ENCODE assay signal across 20 cellular contexts in genomic region chr17:71628306-71628705, GRCh38.
DNase-seq lines count a peak whose midpoint lies in the region; ATAC-seq, FAIRE-seq and TF ChIP-seq lines count a peak whose summit lies in the region.
"Had no signal": no experiment of that assay in that cellular context is flagged by ENCODE, and none has a peak within 500 bp of the region (broad histone marks: within the 10 kb centered on the region; RNA-seq: fewer than 3 reads in every experiment).

No MANE protein-coding gene starts in this region.

- H3K4me3 Mint-ChIP-seq in CD4-positive, alpha-beta T cell: no peak overlapping the region
- H3K4me3 Mint-ChIP-seq: B cell; CD4-positive, alpha-beta memory T cell; T-helper 17 cell had no signal

- no peak for TF ChIP-seq POLR2A in A549 (IDR thresholded peaks at IDR 0.05; ENCODE audit: low read length)

- H3K4me1 Mint-ChIP-seq in CD4-positive, alpha-beta T cell (ENCODE audit: low read depth): no peaks in the 10 kb centered on the region
- H3K4me1 Mint-ChIP-seq: B cell; CD4-positive, alpha-beta memory T cell; T-helper 17 cell had no signal

- H3K4me1 ChIP-seq in A549 (peaks cover 18% of the 10 kb centered on the region), psoas muscle (no peaks in the 10 kb centered on the region)

- no peak overlapping the region for H3K4me3 ChIP-seq in A549
- H3K4me3 ChIP-seq in astrocyte of the spinal cord (ENCODE audit: low read depth, low read length): no peak overlapping the region
- no peak overlapping the region for H3K4me3 ChIP-seq in psoas muscle

- intact Hi-C loops in CD4-positive, alpha-beta T cell (cut with DNase I, micrococcal nuclease): no loop called here
- intact Hi-C loops in psoas muscle (cut with DNase I): no loop called here

- H3K27me3 ChIP-seq in CD4-positive, alpha-beta T cell (ENCODE audit: control insufficient read depth, insufficient read depth, low read length): no peaks in the 10 kb centered on the region
- H3K27me3 ChIP-seq in psoas muscle (ENCODE audit: insufficient read depth in 3 of 3, low read length in 2 of 3): no peaks in the 10 kb centered on the region

- TF ChIP-seq EP300 in A549 (IDR thresholded peaks at IDR 0.05): no peak

- H3K9me3 ChIP-seq in A549 (no peaks in the 10 kb centered on the region; the same call in 2 of the 3 replicates), psoas muscle (no peaks in the 10 kb centered on the region)
- H3K9me3 ChIP-seq in CD4-positive, alpha-beta T cell (ENCODE audit: control insufficient read depth, low read length): no peaks in the 10 kb centered on the region

- TF ChIP-seq RAD21 in A549 (conservative IDR thresholded peaks at IDR 0.05 in 1 of 2, IDR thresholded peaks at IDR 0.05 in 1 of 2): no peak

- DNase-seq in A549 (ENCODE audit: low read depth in 1 of 2, low spot score in 1 of 2) (no peak), EH (ENCODE audit: low read depth) (peak; percentile 38), M059J (ENCODE audit: low read depth) (peak; percentile 76), astrocyte of the spinal cord (ENCODE audit: low read depth, low spot score) (peak; percentile 11), T-helper 1 cell (no peak), psoas muscle (no peak)
- no peak for DNase-seq in CD4-positive, alpha-beta T cell
- DNase-seq: CD4-positive, alpha-beta memory T cell; DMS79; H7; MM.1S; NCI-H1092 treated with DMSO at 0.1 percent for 48 hours; NCI-H1694; NCI-H446 treated with DMSO at 0.1 percent for 48 hours; NCI-H748 treated with DMSO at 0.1 percent for 48 hours; SHP77 treated with DMSO at 0.1 percent for 48 hours; T-helper 17 cell had no signal

- in situ Hi-C loops in astrocyte of the spinal cord (cut with HindIII; ENCODE audit: low sequenced_read_pairs): no loop called here

- TF ChIP-seq CTCF in A549 (IDR thresholded peaks at IDR 0.05): no peak
- no peak for TF ChIP-seq CTCF in astrocyte of the spinal cord (IDR thresholded peaks at IDR 0.05; ENCODE audit: low read depth, low read length)
- no peak for TF ChIP-seq CTCF in CD4-positive, alpha-beta T cell (IDR thresholded peaks at IDR 0.05)
- no peak for TF ChIP-seq CTCF in psoas muscle (IDR thresholded peaks at IDR 0.05)

- WGBS in A549 (ENCODE audit: missing lambda C conversion rate): 15% methylated on average over 1 of the region's 1 CpG
- 33 to 47% (median 39%) methylated on average over 1 of the region's 1 CpG for WGBS in psoas muscle, 3 donors

- peak; percentile 28 for FAIRE-seq in A549 (lab: Jason Lieb, UNC)
- FAIRE-seq: GM12892 had no signal

- no peaks in the 10 kb centered on the region for H3K9me3 Mint-ChIP-seq in CD4-positive, alpha-beta T cell

- H3K27ac Mint-ChIP-seq in CD4-positive, alpha-beta T cell: no peak overlapping the region
- H3K27ac Mint-ChIP-seq: B cell; CD4-positive, alpha-beta memory T cell; T-helper 17 cell had no signal

- H3K27me3 Mint-ChIP-seq in CD4-positive, alpha-beta T cell: no peaks in the 10 kb centered on the region
- H3K27me3 Mint-ChIP-seq: B cell; CD4-positive, alpha-beta memory T cell; T-helper 17 cell had no signal

- H3K36me3 Mint-ChIP-seq in CD4-positive, alpha-beta T cell (ENCODE audit: low read depth): no peaks in the 10 kb centered on the region
- H3K36me3 Mint-ChIP-seq: CD4-positive, alpha-beta memory T cell had no signal

- ATAC-seq in A549 (no peak), HG03439 (IDR thresholded peaks at IDR 0.05; ENCODE audit: unreplicated experiment) (no peak), psoas muscle (no peak)
- no peak for ATAC-seq in CD4-positive, alpha-beta T cell (ENCODE audit: poor library complexity)
- ATAC-seq: T-helper 17 cell had no signal

- no peak overlapping the region for H3K4me2 ChIP-seq in A549

- H3K27ac ChIP-seq in A549 (no peak overlapping the region), psoas muscle (no peak overlapping the region)
- no peak overlapping the region for H3K27ac ChIP-seq in CD4-positive, alpha-beta T cell (ENCODE audit: low read depth, low read length)

- CTCF ChIA-PET in A549 (lab: Yijun Ruan, JAX): no interaction called here
- CTCF ChIA-PET in CD4-positive, alpha-beta T cell (lab: Charles Lee): no interaction called here

- no peaks in the 10 kb centered on the region for H3K36me3 ChIP-seq in psoas muscle (ENCODE audit: insufficient read depth in 1 of 2, low read depth in 1 of 2)

- POLR2A ChIA-PET in A549 (lab: Yijun Ruan, JAX): no interaction called here
- POLR2A ChIA-PET in CD4-positive, alpha-beta T cell (lab: Charles Lee): no interaction called here

TF ChIP-seq in A549, 52 proteins besides CTCF, POLR2A, EP300 and RAD21:
- TF ChIP-seq PHF8 (IDR thresholded peaks at IDR 0.05; ENCODE audit: borderline replicate concordance, low read depth) (no peak), HOXB13 (CRISPR knock-in tag; IDR thresholded peaks at IDR 0.05; ENCODE audit: low read depth) (no peak), BHLHE40 (IDR thresholded peaks at IDR 0.05; ENCODE audit: low read depth, low read length) (no peak), HDAC2 (IDR thresholded peaks at IDR 0.05) (no peak), KDM5A (IDR thresholded peaks at IDR 0.05) (no peak)
- TF ChIP-seq, protein P1, sequence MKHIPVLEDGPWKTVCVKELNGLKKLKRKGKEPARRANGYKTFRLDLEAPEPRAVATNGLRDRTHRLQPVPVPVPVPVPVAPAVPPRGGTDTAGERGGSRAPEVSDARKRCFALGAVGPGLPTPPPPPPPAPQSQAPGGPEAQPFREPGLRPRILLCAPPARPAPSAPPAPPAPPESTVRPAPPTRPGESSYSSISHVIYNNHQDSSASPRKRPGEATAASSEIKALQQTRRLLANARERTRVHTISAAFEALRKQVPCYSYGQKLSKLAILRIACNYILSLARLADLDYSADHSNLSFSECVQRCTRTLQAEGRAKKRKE (CRISPR knock-in tag; IDR thresholded peaks at IDR 0.05; ENCODE audit: low read depth): no peak

Comparison
In these comparisons a context has a peak if more than half of its experiments do, and no peak if none do; other contexts are left out.
1. DNase-seq: peak in EH (single experiment), M059J (single experiment) and astrocyte of the spinal cord (single experiment); none in A549 (0 of 2), CD4-positive, alpha-beta T cell (0 of 10), T-helper 1 cell (0 of 5) and psoas muscle (0 of 2).